Comparison of ENCODE assay signal across 8 cellular contexts in the genomic region with DNA sequence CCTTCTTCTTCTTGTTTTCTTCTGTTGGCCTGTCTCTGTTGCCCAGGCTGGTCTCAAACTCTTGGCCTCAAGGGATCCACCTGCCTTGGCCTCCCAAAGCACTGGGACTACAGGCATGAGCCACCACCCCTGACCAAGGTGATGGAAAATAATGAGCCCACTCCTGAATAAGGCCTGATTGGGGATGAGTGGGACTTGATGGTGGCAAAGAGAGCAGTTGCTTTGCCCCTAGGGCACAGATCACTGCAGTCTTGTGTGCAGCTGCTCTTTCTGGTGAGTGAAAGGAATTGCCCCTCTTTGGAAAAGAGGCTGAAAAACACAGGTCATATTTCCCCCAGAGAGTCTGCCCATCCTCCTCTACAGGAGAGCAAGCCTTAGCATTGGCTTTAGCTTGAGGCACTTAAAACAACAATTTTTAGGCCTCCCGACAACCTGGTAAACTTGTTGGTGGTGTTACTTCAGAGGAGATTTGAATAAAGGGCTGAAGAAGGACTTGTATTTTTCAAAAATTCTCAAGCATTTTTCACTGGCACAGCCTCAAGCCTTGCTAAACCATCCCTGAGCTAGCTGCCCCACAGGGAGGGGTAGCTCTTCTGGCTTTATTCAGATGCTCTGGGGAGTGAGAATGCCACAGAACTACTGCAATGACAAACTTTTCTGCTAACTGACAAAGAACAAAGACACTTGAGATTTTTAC. TPM values are rescaled to one million over a fixed set of nuclear protein-coding genes. Genes with fewer than 3 reads are reported as not detected.
DNase-seq lines count a peak whose midpoint lies in the region; TF ChIP-seq lines count a peak whose summit lies in the region.

No MANE protein-coding gene starts in this region.

- H3K4me3 ChIP-seq in NB4 (ENCODE audit: low read depth, low read length) (no peak overlapping the region), astrocyte of the spinal cord (ENCODE audit: low read depth, low read length) (no peak overlapping the region)

- peak; percentile 45 for DNase-seq in EL
- DNase-seq in NB4 (ENCODE audit: low read depth), result peak; percentile 55
- peak; percentile 67 for DNase-seq in astrocyte of the spinal cord (ENCODE audit: low read depth, low spot score)
- no peak for DNase-seq in osteocyte (ENCODE audit: extremely low spot score, unreplicated experiment)
- DNase-seq in activated gamma-delta T cell (lab: John Stamatoyannopoulos, UW), result no peak
- no peak for DNase-seq in SIG-M5 (lab: John Stamatoyannopoulos, UW)
- DNase-seq in middle frontal gyrus (ENCODE audit: extremely low spot score, low spot score), result no peak
- DNase-seq in NCI-H524 treated with DMSO at 0.1 percent for 48 hours (lab: John Stamatoyannopoulos, UW), result no peak

- H3K4me1 Mint-ChIP-seq in osteocyte (ENCODE audit: unreplicated experiment), result peaks cover 36% of the 10 kb centered on the region

- no peaks in the 10 kb centered on the region for H3K9me3 Mint-ChIP-seq in osteocyte (ENCODE audit: unreplicated experiment)

- H3K36me3 Mint-ChIP-seq in osteocyte (ENCODE audit: unreplicated experiment), result no peaks in the 10 kb centered on the region

- H3K27me3 Mint-ChIP-seq in osteocyte (ENCODE audit: unreplicated experiment), result no peaks in the 10 kb centered on the region

- peak overlapping the region; percentile 90 for H3K27ac Mint-ChIP-seq in osteocyte (ENCODE audit: unreplicated experiment)

- no peak for TF ChIP-seq CTCF in NB4 (IDR thresholded peaks at IDR 0.05; ENCODE audit: low read depth, low read length)
- no peak for TF ChIP-seq CTCF in astrocyte of the spinal cord (IDR thresholded peaks at IDR 0.05; ENCODE audit: low read depth, low read length)
- no peak for TF ChIP-seq CTCF in osteocyte (IDR thresholded peaks at IDR 0.05)

- H3K4me3 Mint-ChIP-seq in osteocyte (ENCODE audit: unreplicated experiment), result no peak overlapping the region

- in situ Hi-C loops in astrocyte of the spinal cord (cut with HindIII; ENCODE audit: low sequenced_read_pairs), result no loop called here

- TF ChIP-seq POLR2A in NB4 (IDR thresholded peaks at IDR 0.05; ENCODE audit: extremely low read depth, insufficient read length), result no peak

RNA-seq across cellular contexts. Expression of a gene that starts 6.1 kb away (rescaled TPM):
- total RNA-seq in osteocyte, result 16.5 and 17.4 TPM in 2 replicates

RNA-seq across cellular contexts. Expression of a gene that starts 30.0 kb away (rescaled TPM):
- total RNA-seq in osteocyte, result not detected in 2 replicates

RNA-seq across cellular contexts. Expression of a gene that starts 43.5 kb away (rescaled TPM):
- total RNA-seq in osteocyte, result 64.4 and 65.0 TPM in 2 replicates

RNA-seq across cellular contexts. Expression of a gene that starts 44.5 kb away (rescaled TPM):
- total RNA-seq in osteocyte, result not detected in 2 replicates

RNA-seq across cellular contexts. Expression of a gene that starts 51.1 kb away (rescaled TPM):
- total RNA-seq in osteocyte, result 0.26 and 0.89 TPM in 2 replicates

Comparison
In these comparisons a context has a peak if more than half of its experiments do, and no peak if none do; other contexts are left out.
1. DNase-seq: peak in EL (single experiment), NB4 (single experiment) and astrocyte of the spinal cord (single experiment); none in osteocyte (single experiment), activated gamma-delta T cell (single experiment), SIG-M5 (single experiment), middle frontal gyrus (single experiment) and NCI-H524 treated with DMSO at 0.1 percent for 48 hours (single experiment).